8 cellular contexts compared by ENCODE assay signal in genomic region chr17:6666077-6666521, GRCh38. TPM values are rescaled to one million over a fixed set of nuclear protein-coding genes. Genes with fewer than 3 reads are reported as not detected.
DNase-seq lines count a peak whose midpoint lies in the region; ATAC-seq and TF ChIP-seq lines count a peak whose summit lies in the region.

No MANE protein-coding gene starts in this region.

- no peaks in the 10 kb centered on the region for H3K36me3 Mint-ChIP-seq in stimulated activated effector memory CD8-positive, alpha-beta T cell treated with anti-CD3 and anti-CD28 coated beads, Interleukin-12 subunit alpha, Interleukin-12 subunit beta, amount 100 ng/mL, for 72 hours

- H3K9me3 ChIP-seq in A673 (ENCODE audit: low read depth, low read length, poor library complexity, severe bottlenecking), result no peaks in the 10 kb centered on the region
- no peaks in the 10 kb centered on the region for H3K9me3 ChIP-seq in WERI-Rb-1 (ENCODE audit: severe bottlenecking)
- no peaks in the 10 kb centered on the region for H3K9me3 ChIP-seq in right lobe of liver

- WGBS in right lobe of liver (ENCODE audit: insufficient coverage, low coverage, low lambda C conversion rate, missing lambda C conversion rate), result 8% methylated on average over 5 of the region's 9 CpGs

- no peak for TF ChIP-seq POLR2A in right lobe of liver (IDR thresholded peaks at IDR 0.05)

- H3K36me3 ChIP-seq in A673 (ENCODE audit: insufficient read depth, low read length, poor library complexity, severe bottlenecking) (no peaks in the 10 kb centered on the region), WERI-Rb-1 (no peaks in the 10 kb centered on the region), right lobe of liver (no peaks in the 10 kb centered on the region)

- H3K27ac ChIP-seq in A673 (ENCODE audit: low read depth, low read length, poor library complexity, severe bottlenecking), result no peak overlapping the region
- no peak overlapping the region for H3K27ac ChIP-seq in WERI-Rb-1
- no peak overlapping the region for H3K27ac ChIP-seq in right lobe of liver

- DNase-seq in A673 (ENCODE audit: low spot score) (peak; percentile 82), GM12865 (ENCODE audit: low read depth) (peak; percentile 79), NCI-H2029 treated with DMSO at 0.1 percent for 48 hours (lab: John Stamatoyannopoulos, UW) (peak; percentile 14), WERI-Rb-1 (peak; percentile 70), right lobe of liver (peak; percentile 66 to 81 (median 79))
- peak; percentile 8 for DNase-seq in effector CD8-positive, alpha-beta T cell (lab: John Stamatoyannopoulos, UW)
- peak in 1 of 2 donors; percentile 66 for DNase-seq in stimulated activated effector memory CD8-positive, alpha-beta T cell treated with anti-CD3 and anti-CD28 coated beads, Interleukin-12 subunit alpha, Interleukin-12 subunit beta, amount 100 ng/mL, for 72 hours (ENCODE audit: low spot score in 2 of 2)

- H3K4me1 ChIP-seq in A673 (ENCODE audit: insufficient read depth, low read length, poor library complexity, severe bottlenecking), result no peaks in the 10 kb centered on the region
- H3K4me1 ChIP-seq in right lobe of liver, result peaks cover 0 to 13% (median 0%) of the 10 kb centered on the region in 4 donors

- H3K4me3 ChIP-seq in A673 (ENCODE audit: low read depth, low read length, poor library complexity, severe bottlenecking) (no peak overlapping the region), GM12865 (ENCODE audit: low read depth, low read length) (no peak overlapping the region), WERI-Rb-1 (ENCODE audit: low read depth, low read length) (no peak overlapping the region), right lobe of liver (no peak overlapping the region)

- peak; percentile 97 to 100 (median 98) for ATAC-seq in right lobe of liver
- peak; percentile 73 for ATAC-seq in stimulated activated effector memory CD8-positive, alpha-beta T cell treated with anti-CD3 and anti-CD28 coated beads, Interleukin-12 subunit alpha, Interleukin-12 subunit beta, amount 100 ng/mL, for 72 hours
- ATAC-seq in GM21526 (IDR thresholded peaks at IDR 0.05; ENCODE audit: low FRiP score, unreplicated experiment), result no peak

- POLR2A ChIA-PET in A673 (lab: Charles Lee; ENCODE audit: low non-redundant PET), result no interaction called here

- intact Hi-C loops in A673 (cut with micrococcal nuclease; ENCODE audit: unreplicated experiment), result loop anchor here (10.0 kb wide), 2 partner anchors 169 to 229 kb away; partner anchors contain the start of gene TEKT1
- intact Hi-C loops in right lobe of liver (cut with DNase I), result loop anchor here in 1 of 2 donors (10.0 kb wide), 1 partner anchor 339 kb away; no protein-coding TSS in a partner anchor

- peaks cover 21% of the 10 kb centered on the region for H3K4me1 Mint-ChIP-seq in stimulated activated effector memory CD8-positive, alpha-beta T cell treated with anti-CD3 and anti-CD28 coated beads, Interleukin-12 subunit alpha, Interleukin-12 subunit beta, amount 100 ng/mL, for 72 hours

- no peak overlapping the region for H3K4me3 Mint-ChIP-seq in stimulated activated effector memory CD8-positive, alpha-beta T cell treated with anti-CD3 and anti-CD28 coated beads, Interleukin-12 subunit alpha, Interleukin-12 subunit beta, amount 100 ng/mL, for 72 hours

- TF ChIP-seq CTCF in A673 (conservative IDR thresholded peaks at IDR 0.05; ENCODE audit: low read depth, low read length) (peak; percentile 92), GM12865 (IDR thresholded peaks at IDR 0.05; ENCODE audit: insufficient read depth, low read depth, low read length, missing control alignments) (peak; percentile 92), WERI-Rb-1 (IDR thresholded peaks at IDR 0.05; ENCODE audit: low read depth, low read length) (peak; percentile 87), right lobe of liver (IDR thresholded peaks at IDR 0.05) (peak; percentile 86 to 90 (median 88))

- CTCF ChIA-PET in A673 (lab: Charles Lee), result interaction anchor here (0.6 to 1.0 kb wide), 4 partner anchors 16 to 339 kb away, joined by 3 to 8 read pairs (median 4); no protein-coding TSS in a partner anchor

- H3K27ac Mint-ChIP-seq in stimulated activated effector memory CD8-positive, alpha-beta T cell treated with anti-CD3 and anti-CD28 coated beads, Interleukin-12 subunit alpha, Interleukin-12 subunit beta, amount 100 ng/mL, for 72 hours, result no peak overlapping the region

- H3K27me3 ChIP-seq in A673 (replicated peaks; ENCODE audit: insufficient read depth, low read depth, low read length, poor library complexity) (peaks cover 37% of the 10 kb centered on the region), WERI-Rb-1 (ENCODE audit: insufficient read depth, low read depth, severe bottlenecking) (no peaks in the 10 kb centered on the region), right lobe of liver (no peaks in the 10 kb centered on the region)

- no TSS peak for BruUV-seq in A673 (replicated peaks; lab: Mats Ljungman, UMichigan)

- H3K9me3 Mint-ChIP-seq in stimulated activated effector memory CD8-positive, alpha-beta T cell treated with anti-CD3 and anti-CD28 coated beads, Interleukin-12 subunit alpha, Interleukin-12 subunit beta, amount 100 ng/mL, for 72 hours, result no peaks in the 10 kb centered on the region

RNA-seq across cellular contexts. Expression of gene C17orf100, which starts 14.5 kb away (rescaled TPM):
- total RNA-seq in A673 (2021) (3.1 and 3.3 TPM in 2 replicates), right lobe of liver (1 to 10 TPM; 1.2 to 4.0 (median 1.9) TPM)

RNA-seq across cellular contexts. Expression of gene MED31, which starts 14.7 kb away (rescaled TPM):
- total RNA-seq in A673 (2021), result 27.9 and 28.0 TPM in 2 replicates
- 10 to 100 TPM in 2 of 6 experiments, 1 to 10 TPM in 4; 3.5 to 10.7 (median 7.4) TPM for total RNA-seq in right lobe of liver

RNA-seq across cellular contexts. Expression of gene TXNDC17, which starts 25.2 kb away (rescaled TPM):
- total RNA-seq in A673 (2021) (140 and 147 TPM in 2 replicates), right lobe of liver (100 to 1,000 TPM in 2 of 6 experiments, 10 to 100 TPM in 4; 50.4 to 204 (median 72.1) TPM)

RNA-seq across cellular contexts. Expression of gene KIAA0753, which starts 25.6 kb away (rescaled TPM):
- total RNA-seq in A673 (2021), result 41.2 and 42.8 TPM in 2 replicates
- 1 to 10 TPM; 3.7 to 6.5 (median 4.9) TPM for total RNA-seq in right lobe of liver

RNA-seq across cellular contexts. Expression of gene SLC13A5, which starts 47.1 kb away (rescaled TPM):
- not detected in 2 replicates for total RNA-seq in A673 (2021)
- 100 to 1,000 TPM; 142 to 383 (median 264) TPM for total RNA-seq in right lobe of liver
